In genomic region chr10:80416401-80417098, GRCh38 we compare ENCODE assay signal across 12 cellular contexts. TPM values are rescaled to one million over a fixed set of nuclear protein-coding genes. Genes with fewer than 3 reads are reported as not detected.
DNase-seq lines count a peak whose midpoint lies in the region; ATAC-seq and TF ChIP-seq lines count a peak whose summit lies in the region.
"Had no signal": no experiment of that assay in that cellular context is flagged by ENCODE, and none has a peak within 500 bp of the region (broad histone marks: within the 10 kb centered on the region; RNA-seq: fewer than 3 reads in every experiment).

No MANE protein-coding gene starts in this region.

- no peaks in the 10 kb centered on the region for H3K27me3 ChIP-seq in dorsolateral prefrontal cortex
- H3K27me3 ChIP-seq in layer of hippocampus (ENCODE audit: control insufficient read depth, insufficient read depth, low read length): no peaks in the 10 kb centered on the region

- H3K27ac ChIP-seq in dorsolateral prefrontal cortex: peak overlapping the region in 55 of 59 donors; percentile 3 to 99 (median 73)
- H3K27ac ChIP-seq in layer of hippocampus (ENCODE audit: low read depth, low read length): peak overlapping the region; percentile 55

- TF ChIP-seq CTCF in LNCaP clone FGC (IDR thresholded peaks at IDR 0.05; ENCODE audit: control insufficient read depth, extremely low read depth, insufficient read depth) (no peak), dorsolateral prefrontal cortex (IDR thresholded peaks at IDR 0.05 in 54 of 56, conservative IDR thresholded peaks at IDR 0.05 in 2 of 56; ENCODE audit: low read depth in 1 of 56, partially characterized antibody in 56 of 56) (no peak)

- no peak overlapping the region for H3K4me3 ChIP-seq in LNCaP clone FGC (ENCODE audit: low read depth, low read length)
- H3K4me3 ChIP-seq in dorsolateral prefrontal cortex: peak overlapping the region in 20 of 59 donors; percentile 6 to 52 (median 26)
- no peak overlapping the region for H3K4me3 ChIP-seq in skeletal muscle cell (ENCODE audit: low read depth, low read length)

- ATAC-seq in HG02938 (IDR thresholded peaks at IDR 0.05; ENCODE audit: unreplicated experiment): no peak
- ATAC-seq: stimulated activated memory B cell treated with anti-CD40 and anti-IgM and Interleukin-4, amounts not matched to agents 10 μg/mL and 1 μg/mL and 100 μg/mL, for 72 hours had no signal

- DNase-seq in LNCaP clone FGC (ENCODE audit: low read depth) (peak; percentile 31), dorsolateral prefrontal cortex (peak in 6 of 10 donors; percentile 34 to 69 (median 60)), skeletal muscle cell (ENCODE audit: low read depth) (peak; percentile 78), RKO (ENCODE audit: low spot score) (no peak), middle frontal gyrus (ENCODE audit: extremely low spot score, low spot score) (no peak), NCI-H526 (lab: John Stamatoyannopoulos, UW) (no peak)
- DNase-seq: NCI-H1417, SHP77 treated with DMSO at 0.1 percent for 48 hours had no signal

- intact Hi-C loops in dorsolateral prefrontal cortex (cut with DNase I): no loop called here

RNA-seq across cellular contexts. Expression of gene PRXL2A, which starts 8.2 kb away (rescaled TPM):
- total RNA-seq in dorsolateral prefrontal cortex: 100 to 1,000 TPM in 119 of 120 experiments, 10 to 100 TPM in 1; 98.4 to 283 (median 185) TPM

RNA-seq across cellular contexts. Expression of gene TSPAN14, which starts 37.6 kb away (rescaled TPM):
- 10 to 100 TPM; 40.9 to 83.1 (median 60.2) TPM for total RNA-seq in dorsolateral prefrontal cortex

RNA-seq across cellular contexts. Expression of gene DYDC2, which starts 60.0 kb away (rescaled TPM):
- 1 to 10 TPM in 63 of 120 experiments, under 1 TPM in 36, not detected in 21; 0.28 to 4.3 (median 1.3) TPM for total RNA-seq in dorsolateral prefrontal cortex
- total RNA-seq: bronchial epithelial cell had no signal

RNA-seq across cellular contexts. Expression of gene DYDC1, which starts 60.0 kb away (rescaled TPM):
- 1 to 10 TPM in 1 of 120 experiments, not detected in 119; 1.0 TPM for total RNA-seq in dorsolateral prefrontal cortex
- total RNA-seq: bronchial epithelial cell had no signal

Comparison
In these comparisons a context has a peak if more than half of its experiments do, and no peak if none do; other contexts are left out.
1. DNase-seq: peak in LNCaP clone FGC (single experiment), dorsolateral prefrontal cortex (6 of 10) and skeletal muscle cell (single experiment); none in RKO (single experiment), middle frontal gyrus (single experiment) and NCI-H526 (0 of 2).